8 cellular contexts compared by ENCODE assay signal in the genomic region with DNA sequence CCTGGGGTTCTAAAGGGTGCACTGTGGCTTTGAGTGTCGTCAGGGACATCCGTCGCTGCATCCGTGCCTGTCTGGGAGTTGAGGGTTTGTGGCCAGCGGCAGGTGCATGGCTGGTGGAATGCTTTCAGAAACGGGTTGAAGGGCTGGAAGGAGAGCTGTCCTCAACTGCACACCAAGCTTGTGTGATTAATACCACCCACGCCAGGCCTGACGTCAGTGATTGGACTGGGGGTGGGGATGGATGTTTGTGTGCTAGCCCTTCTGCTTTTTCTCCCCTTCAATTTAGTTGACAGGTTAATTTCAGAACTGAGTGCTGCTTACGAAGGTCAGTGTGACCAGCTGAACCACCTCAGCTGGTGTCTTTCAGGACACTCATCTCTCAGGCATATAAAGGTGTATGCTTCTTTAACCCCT. TPM values are rescaled to one million over a fixed set of nuclear protein-coding genes. Genes with fewer than 3 reads are reported as not detected.
A peak's percentile ranks its signal among the peaks of the same experiment; 100 is the strongest.
DNase-seq lines count a peak whose midpoint lies in the region; TF ChIP-seq lines count a peak whose summit lies in the region.

No MANE protein-coding gene starts in this region.

- intact Hi-C loops in dorsolateral prefrontal cortex (cut with DNase I): loop anchor here (5.0 kb wide), 3 partner anchors 151 to 284 kb away; partner anchors contain the start of genes ALG8 (in 1 of the 2) and NARS2 (in 1 of the 2)

- POLR2A ChIA-PET in SK-N-SH (lab: Yijun Ruan, JAX): interaction anchor here (0.8 to 1.8 kb wide), 7 partner anchors 11 to 193 kb away, joined by 3 to 7 read pairs (median 5); partner anchors contain the start of gene NARS2

- H3K9me2 ChIP-seq in SK-N-SH: no peaks in the 10 kb centered on the region

- CTCF ChIA-PET in SK-N-SH (lab: Yijun Ruan, JAX): interaction anchor here (0.8 to 7.2 kb wide), 11 partner anchors 9 to 192 kb away, joined by 3 to 110 read pairs (median 4); no protein-coding TSS in a partner anchor

- DNase-seq in NCI-H146 (lab: John Stamatoyannopoulos, UW): peak; percentile 26
- no peak for DNase-seq in NCI-H146 treated with DMSO at 0.1 percent for 48 hours (lab: John Stamatoyannopoulos, UW; ENCODE audit: unreplicated experiment)
- peak; percentile 65 for DNase-seq in SK-N-SH
- DNase-seq in dorsolateral prefrontal cortex: peak in 3 of 10 donors; percentile 40 to 50 (median 48)
- no peak for DNase-seq in DMS153 treated with DMSO at 0.1 percent for 48 hours (lab: John Stamatoyannopoulos, UW; ENCODE audit: unreplicated experiment)
- no peak for DNase-seq in ecto neural progenitor cell (ENCODE audit: low spot score)
- DNase-seq in COR-L47 (lab: John Stamatoyannopoulos, UW): no peak

- H3K36me3 ChIP-seq in SK-N-SH (replicated peaks in 1 of 2; ENCODE audit: control insufficient read depth in 1 of 2, insufficient read depth in 2 of 2, low read length in 1 of 2): no peaks in the 10 kb centered on the region
- H3K36me3 ChIP-seq in rectal smooth muscle tissue (ENCODE audit: control insufficient read depth, insufficient read depth, low read length): no peaks in the 10 kb centered on the region

- H2AFZ ChIP-seq in SK-N-SH (ENCODE audit: low read depth): no peak overlapping the region

- peak; percentile 1; the same call in 1 of the 2 replicates for TF ChIP-seq RAD21 in SK-N-SH (IDR thresholded peaks at IDR 0.05; ENCODE audit: low read length)

- H3F3A ChIP-seq in SK-N-SH (replicated peaks; ENCODE audit: insufficient read depth): peaks cover 33% of the 10 kb centered on the region

- H3K4me2 ChIP-seq in SK-N-SH: peak overlapping the region; percentile 90

- H3K9me3 ChIP-seq in SK-N-SH: no peaks in the 10 kb centered on the region

- TF ChIP-seq CTCF in SK-N-SH (IDR thresholded peaks at IDR 0.05) (no peak), dorsolateral prefrontal cortex (IDR thresholded peaks at IDR 0.05 in 54 of 56, conservative IDR thresholded peaks at IDR 0.05 in 2 of 56; ENCODE audit: low read depth in 1 of 56, partially characterized antibody in 56 of 56) (no peak)

- 21% methylated on average over 9 of the region's 9 CpGs for WGBS in SK-N-SH (ENCODE audit: low lambda C conversion rate)

- no peaks in the 10 kb centered on the region for H4K20me1 ChIP-seq in SK-N-SH (ENCODE audit: insufficient read depth)

- peaks cover 6% of the 10 kb centered on the region for H3K79me2 ChIP-seq in SK-N-SH (ENCODE audit: insufficient read depth)

- H3K9ac ChIP-seq in SK-N-SH: no peak overlapping the region
- no peak overlapping the region for H3K9ac ChIP-seq in rectal smooth muscle tissue (ENCODE audit: low read length)

- peak in 1 of 2 experiments; percentile 92; a peak in 3 of 4 replicates for TF ChIP-seq EP300 in SK-N-SH (IDR thresholded peaks at IDR 0.05; ENCODE audit: borderline replicate concordance in 1 of 2, low read depth in 1 of 2, low read length in 1 of 2)

- H3K27me3 ChIP-seq in SK-N-SH (ENCODE audit: insufficient read depth) (no peaks in the 10 kb centered on the region), dorsolateral prefrontal cortex (no peaks in the 10 kb centered on the region), rectal smooth muscle tissue (ENCODE audit: control insufficient read depth, insufficient read depth, low read length) (no peaks in the 10 kb centered on the region)

- H3K4me3 ChIP-seq in SK-N-SH (ENCODE audit: low read depth in 2 of 2, low read length in 1 of 2) (peak overlapping the region; percentile 21 to 27; a peak in 2 of 4 replicates), dorsolateral prefrontal cortex (peak overlapping the region in 37 of 59 donors; percentile 1 to 91 (median 38)), rectal smooth muscle tissue (ENCODE audit: low read length) (peak overlapping the region; percentile 41)

- peaks cover 36 to 53% of the 10 kb centered on the region in 2 experiments for H3K4me1 ChIP-seq in SK-N-SH (ENCODE audit: control insufficient read depth in 1 of 2, insufficient read depth in 2 of 2, low read depth in 1 of 2, low read length in 1 of 2)
- H3K4me1 ChIP-seq in rectal smooth muscle tissue (ENCODE audit: control insufficient read depth, insufficient read depth, low read length): peaks cover 5% of the 10 kb centered on the region

- H3K27ac ChIP-seq in SK-N-SH (ENCODE audit: low read depth in 2 of 2, low read length in 1 of 2) (peak overlapping the region; percentile 69 to 100; a peak in 3 of 4 replicates), dorsolateral prefrontal cortex (peak overlapping the region in 21 of 59 donors; percentile 25 to 100 (median 96)), rectal smooth muscle tissue (ENCODE audit: low read depth, low read length) (no peak overlapping the region)

TF ChIP-seq in SK-N-SH, 30 proteins besides CTCF, POLR2A, EP300 and RAD21 (continues in another document):
- TF ChIP-seq NRF1 (IDR thresholded peaks at IDR 0.05; ENCODE audit: low read depth, low read length) (no peak), NFIC (IDR thresholded peaks at IDR 0.05; ENCODE audit: borderline replicate concordance) (no peak), EZH2phosphoT487 (IDR thresholded peaks at IDR 0.05; ENCODE audit: borderline replicate concordance, low read depth) (no peak), RCOR1 (IDR thresholded peaks at IDR 0.05; ENCODE audit: low read length) (peak; percentile 82), POLR2AphosphoS5 (IDR thresholded peaks at IDR 0.05; ENCODE audit: low read depth, low read length) (0 out of 2 replicates have a peak, but pooled peaks have one; percentile 10), CHD2 (IDR thresholded peaks at IDR 0.05; ENCODE audit: low read length, partially characterized antibody) (peak; percentile 90), SMC3 (IDR thresholded peaks at IDR 0.05; ENCODE audit: low read depth, low read length) (no peak), MAX (IDR thresholded peaks at IDR 0.05; ENCODE audit: low read depth) (no peak), ELF1 (IDR thresholded peaks at IDR 0.05) (no peak), FOXM1 (IDR thresholded peaks at IDR 0.05; ENCODE audit: low read depth) (no peak), TEAD4 (IDR thresholded peaks at IDR 0.05; ENCODE audit: borderline replicate concordance, insufficient read depth) (no peak), SIN3A (IDR thresholded peaks at IDR 0.05; ENCODE audit: borderline replicate concordance, low read depth, low read length) (peak; percentile 56; the same call in 1 of the 2 replicates), TCF12 (IDR thresholded peaks at IDR 0.05) (peak; percentile 60), FOSL2 (IDR thresholded peaks at IDR 0.05; ENCODE audit: borderline replicate concordance, low read depth) (no peak), IRF3 (IDR thresholded peaks at IDR 0.05; ENCODE audit: low read depth, low read length) (no peak), FOXJ3 (CRISPR knock-in tag; IDR thresholded peaks at IDR 0.05) (peak; percentile 43; the same call in 1 of the 2 replicates), MEF2A (IDR thresholded peaks at IDR 0.05; ENCODE audit: borderline replicate concordance, low read depth) (no peak), PBX3 (IDR thresholded peaks at IDR 0.05) (peak; percentile 43)
- TF ChIP-seq, protein P1, sequence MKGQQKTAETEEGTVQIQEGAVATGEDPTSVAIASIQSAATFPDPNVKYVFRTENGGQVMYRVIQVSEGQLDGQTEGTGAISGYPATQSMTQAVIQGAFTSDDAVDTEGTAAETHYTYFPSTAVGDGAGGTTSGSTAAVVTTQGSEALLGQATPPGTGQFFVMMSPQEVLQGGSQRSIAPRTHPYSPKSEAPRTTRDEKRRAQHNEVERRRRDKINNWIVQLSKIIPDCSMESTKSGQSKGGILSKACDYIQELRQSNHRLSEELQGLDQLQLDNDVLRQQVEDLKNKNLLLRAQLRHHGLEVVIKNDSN (IDR thresholded peaks at IDR 0.05; ENCODE audit: borderline replicate concordance, low read depth): no peak

RNA-seq across cellular contexts. Expression of gene GAB2, which starts 3.2 kb away (rescaled TPM):
- polyA plus RNA-seq in SK-N-SH (2012; rRNA removed): 5.6 and 6.0 TPM in 2 replicates
- 4.1 and 5.4 TPM in 2 replicates for polyA plus RNA-seq in SK-N-SH (2012; cell fraction: cytosol; rRNA removed)
- polyA plus RNA-seq in SK-N-SH (2012; cell fraction: nucleus; rRNA removed): 8.6 and 9.0 TPM in 2 replicates
- 100 to 1,000 TPM in 37 of 120 experiments, 10 to 100 TPM in 83; 36.8 to 242 (median 84.6) TPM for total RNA-seq in dorsolateral prefrontal cortex

Comparison
In these comparisons a context has a peak if more than half of its experiments do, and no peak if none do; other contexts are left out.
1. DNase-seq: peak in NCI-H146 (single experiment) and SK-N-SH (single experiment); none in NCI-H146 treated with DMSO at 0.1 percent for 48 hours (single experiment), DMS153 treated with DMSO at 0.1 percent for 48 hours (single experiment), ecto neural progenitor cell (single experiment) and COR-L47 (single experiment).
2. Peak in every context shown above with its lines, with median percentiles within 50 percentile points of each other: H3K4me3 ChIP-seq.